18 cellular contexts compared by ENCODE assay signal in the genomic region with DNA sequence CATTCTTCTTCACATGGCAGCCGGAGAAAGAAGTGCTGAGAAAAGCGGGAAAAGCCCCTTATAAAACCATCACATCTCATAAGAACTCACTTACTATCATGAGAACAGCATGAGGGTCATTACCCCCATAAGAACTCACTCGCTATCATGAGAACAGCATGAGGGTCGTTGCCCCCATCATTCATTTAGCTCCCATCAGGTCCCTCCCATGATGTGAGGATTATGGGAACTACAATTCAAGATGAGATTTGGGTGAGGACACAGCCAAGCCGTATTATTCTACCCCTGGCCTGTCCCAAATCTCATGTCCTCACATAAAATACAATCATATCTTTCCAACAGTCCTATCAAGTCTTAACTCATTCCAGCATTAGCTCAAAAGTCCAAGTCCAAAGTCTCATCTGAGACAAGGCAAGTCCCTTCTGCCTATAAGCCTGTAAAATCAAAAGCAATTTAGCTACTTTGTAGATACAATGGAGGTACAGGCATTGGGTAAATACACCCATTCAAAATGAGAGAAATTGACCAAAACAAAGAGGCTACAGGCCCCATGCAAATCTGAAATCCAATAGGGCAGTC.
DNase-seq lines count a peak whose midpoint lies in the region; ATAC-seq and TF ChIP-seq lines count a peak whose summit lies in the region.
"Had no signal": no experiment of that assay in that cellular context is flagged by ENCODE, and none has a peak within 500 bp of the region (broad histone marks: within the 10 kb centered on the region; RNA-seq: fewer than 3 reads in every experiment).

No MANE protein-coding gene starts in this region.

- H3K27me3 ChIP-seq in mammary epithelial cell (ENCODE audit: insufficient read depth, low read length) = no peaks in the 10 kb centered on the region
- no peaks in the 10 kb centered on the region for H3K27me3 ChIP-seq in gastrocnemius medialis
- H3K27me3 ChIP-seq in upper lobe of left lung = no peaks in the 10 kb centered on the region

- H3K9me3 ChIP-seq in mammary epithelial cell (replicated peaks; ENCODE audit: insufficient read depth, low read length) (peaks cover 5% of the 10 kb centered on the region), gastrocnemius medialis (no peaks in the 10 kb centered on the region), upper lobe of left lung (no peaks in the 10 kb centered on the region)

- DNase-seq in MCF 10A (ENCODE audit: unreplicated experiment) (no peak), mammary epithelial cell (no peak), left lobe of liver (ENCODE audit: low spot score) (no peak), gastrocnemius medialis (no peak), upper lobe of left lung (no peak), MV-4-11 (lab: John Stamatoyannopoulos, UW) (no peak), GM03348 (ENCODE audit: low spot score) (no peak), ureter (ENCODE audit: low spot score) (no peak)
- DNase-seq: Calu3; cortex of kidney; foreskin melanocyte; naive thymus-derived CD4-positive, alpha-beta T cell; NCI-H2029; NCI-H446; NK-92 treated with Interleukin-12 subunit alpha and Interleukin-12 subunit beta, amount 100 ng/mL, for 24 hours; stimulated activated naive B cell treated with anti-CD40 and anti-IgM and Interleukin-4, amounts not matched to agents 10 μg/mL and 1 μg/mL and 100 μg/mL, for 72 hours had no signal

- TF ChIP-seq EP300 in upper lobe of left lung (IDR thresholded peaks at IDR 0.05) = no peak

- WGBS in mammary epithelial cell (ENCODE audit: low coverage, missing lambda C conversion rate) = 49% methylated on average over 4 of the region's 5 CpGs
- 58 to 60% methylated on average over 5 of the region's 5 CpGs for WGBS in upper lobe of left lung, 2 donors

- no peaks in the 10 kb centered on the region for H3K9me3 Mint-ChIP-seq in MCF 10A (ENCODE audit: unreplicated experiment)

- dilution Hi-C loops in mammary epithelial cell (cut with HindIII; ENCODE audit: low sequenced_read_pairs) = no loop called here

- BruUV-seq in MCF 10A (replicated peaks; lab: Mats Ljungman, UMichigan) (no TSS peak), mammary epithelial cell (replicated peaks; lab: Mats Ljungman, UMichigan) (no TSS peak)

- no peaks in the 10 kb centered on the region for H3K27me3 Mint-ChIP-seq in MCF 10A (ENCODE audit: insufficient read depth, unreplicated experiment)
- H3K27me3 Mint-ChIP-seq: stimulated activated naive B cell treated with anti-CD40 and anti-IgM and Interleukin-4, amounts not matched to agents 10 μg/mL and 1 μg/mL and 100 μg/mL, for 72 hours had no signal

- no peak overlapping the region for H3K27ac ChIP-seq in mammary epithelial cell (ENCODE audit: insufficient read depth, low read depth, low read length)
- peak overlapping the region; percentile 51 to 72 (median 68) for H3K27ac ChIP-seq in gastrocnemius medialis
- peak overlapping the region; percentile 13 to 79 (median 61) for H3K27ac ChIP-seq in upper lobe of left lung
- H3K27ac ChIP-seq: 22Rv1 had no signal

- TF ChIP-seq CTCF in MCF 10A (IDR thresholded peaks at IDR 0.05; ENCODE audit: unreplicated experiment) = no peak
- no peak for TF ChIP-seq CTCF in mammary epithelial cell (conservative IDR thresholded peaks at IDR 0.05 in 1 of 2, IDR thresholded peaks at IDR 0.05 in 1 of 2; ENCODE audit: extremely low read depth in 1 of 2, insufficient read depth in 1 of 2, low read depth in 1 of 2, low read length in 2 of 2)
- no peak for TF ChIP-seq CTCF in gastrocnemius medialis (IDR thresholded peaks at IDR 0.05 in 4 of 5, conservative IDR thresholded peaks at IDR 0.05 in 1 of 5)
- TF ChIP-seq CTCF in upper lobe of left lung (IDR thresholded peaks at IDR 0.05) = no peak

- no peak overlapping the region for H3K9ac ChIP-seq in mammary epithelial cell (ENCODE audit: insufficient read depth, low read length)

- H4K20me1 ChIP-seq in mammary epithelial cell (ENCODE audit: insufficient read depth, low read length) = no peaks in the 10 kb centered on the region

- in situ Hi-C loops in mammary epithelial cell (cut with MboI; ENCODE audit: low sequenced_read_pairs in 2 of 2) = no loop called here
- in situ Hi-C loops in gastrocnemius medialis (cut with MboI; ENCODE audit: low sequenced_read_pairs in 4 of 4) = no loop called here

- intact Hi-C loops in MCF 10A (cut with micrococcal nuclease) = no loop called here
- intact Hi-C loops in mammary epithelial cell (cut with micrococcal nuclease) = no loop called here
- intact Hi-C loops in gastrocnemius medialis (cut with DNase I; ENCODE audit: low total_unique reads) = loop anchor here (5.0 to 10.0 kb wide), 2 partner anchors 85 to 203 kb away; partner anchors contain the start of gene C7

- H3K4me2 ChIP-seq in mammary epithelial cell (ENCODE audit: insufficient read depth, low read depth, low read length) = no peak overlapping the region

- peak overlapping the region; percentile 16 for H3K27ac Mint-ChIP-seq in MCF 10A (ENCODE audit: low read depth, unreplicated experiment)
- H3K27ac Mint-ChIP-seq: naive thymus-derived CD4-positive, alpha-beta T cell; stimulated activated naive B cell treated with anti-CD40 and anti-IgM and Interleukin-4, amounts not matched to agents 10 μg/mL and 1 μg/mL and 100 μg/mL, for 72 hours had no signal

- H3K4me3 Mint-ChIP-seq in MCF 10A (ENCODE audit: unreplicated experiment) = no peak overlapping the region
- H3K4me3 Mint-ChIP-seq: naive thymus-derived CD4-positive, alpha-beta T cell; stimulated activated naive B cell treated with anti-CD40 and anti-IgM and Interleukin-4, amounts not matched to agents 10 μg/mL and 1 μg/mL and 100 μg/mL, for 72 hours had no signal

- TF ChIP-seq POLR2A in gastrocnemius medialis (IDR thresholded peaks at IDR 0.05) (no peak), upper lobe of left lung (IDR thresholded peaks at IDR 0.05) (no peak)

- CTCF ChIA-PET in MCF 10A (lab: Yijun Ruan, JAX) = interaction anchor here (1.0 kb wide), 1 partner anchor 9 kb away, joined by 3 read pairs; no protein-coding TSS in a partner anchor
- CTCF ChIA-PET in mammary epithelial cell (lab: Charles Lee; ENCODE audit: low non-redundant PET) = no interaction called here

- no peaks in the 10 kb centered on the region for H3K36me3 Mint-ChIP-seq in MCF 10A (ENCODE audit: insufficient read depth, unreplicated experiment)
- H3K36me3 Mint-ChIP-seq: naive thymus-derived CD4-positive, alpha-beta T cell; stimulated activated naive B cell treated with anti-CD40 and anti-IgM and Interleukin-4, amounts not matched to agents 10 μg/mL and 1 μg/mL and 100 μg/mL, for 72 hours had no signal

- H3K36me3 ChIP-seq in mammary epithelial cell (ENCODE audit: insufficient read depth, low read length) (no peaks in the 10 kb centered on the region), gastrocnemius medialis (no peaks in the 10 kb centered on the region), upper lobe of left lung (no peaks in the 10 kb centered on the region)

- peaks cover 14% of the 10 kb centered on the region for H3K4me1 Mint-ChIP-seq in MCF 10A (ENCODE audit: insufficient read depth, unreplicated experiment)
- H3K4me1 Mint-ChIP-seq: naive thymus-derived CD4-positive, alpha-beta T cell; stimulated activated naive B cell treated with anti-CD40 and anti-IgM and Interleukin-4, amounts not matched to agents 10 μg/mL and 1 μg/mL and 100 μg/mL, for 72 hours had no signal

- ATAC-seq in left lobe of liver (peak; percentile 20), gastrocnemius medialis (no peak), upper lobe of left lung (ENCODE audit: low FRiP score in 2 of 2) (no peak)
- ATAC-seq: K562; naive thymus-derived CD4-positive, alpha-beta T cell; stimulated activated naive B cell treated with anti-CD40 and anti-IgM and Interleukin-4, amounts not matched to agents 10 μg/mL and 1 μg/mL and 100 μg/mL, for 72 hours had no signal

- H3K4me3 ChIP-seq in mammary epithelial cell (replicated peaks in 1 of 3; ENCODE audit: insufficient read depth in 1 of 3, low read depth in 2 of 3, low read length in 3 of 3) (no peak overlapping the region), gastrocnemius medialis (no peak overlapping the region), upper lobe of left lung (no peak overlapping the region)
- H3K4me3 ChIP-seq: K562 had no signal

- POLR2A ChIA-PET in MCF 10A (lab: Yijun Ruan, JAX) = interaction anchor here (0.6 to 1.1 kb wide), 2 partner anchors 10 to 1376 kb away, joined by 3 to 5 read pairs; no protein-coding TSS in a partner anchor

- H2AFZ ChIP-seq in mammary epithelial cell (ENCODE audit: low read depth, low read length) = no peak overlapping the region

- H3K4me1 ChIP-seq in mammary epithelial cell (ENCODE audit: insufficient read depth, low read length) (peaks cover 16% of the 10 kb centered on the region), gastrocnemius medialis (peaks cover 0 to 10% of the 10 kb centered on the region in 2 donors), upper lobe of left lung (peaks cover 0 to 16% (median 1%) of the 10 kb centered on the region in 4 donors)

- H3K79me2 ChIP-seq in mammary epithelial cell (ENCODE audit: insufficient read depth, low read length) = no peaks in the 10 kb centered on the region
